In genomic region chr3:180335056-180335455, GRCh38 we compare ENCODE assay signal across 14 cellular contexts.
DNase-seq lines count a peak whose midpoint lies in the region; TF ChIP-seq lines count a peak whose summit lies in the region.
"Had no signal": no experiment of that assay in that cellular context is flagged by ENCODE, and none has a peak within 500 bp of the region (broad histone marks: within the 10 kb centered on the region; RNA-seq: fewer than 3 reads in every experiment).

No MANE protein-coding gene starts in this region.

- POLR2A ChIA-PET in HEK293T (lab: Yijun Ruan, JAX), result no interaction called here

- CTCF ChIA-PET in HEK293T (lab: Yijun Ruan, JAX), result no interaction called here

- H3K27ac ChIP-seq in effector memory CD4-positive, alpha-beta T cell (ENCODE audit: insufficient read depth, low read length, poor library complexity, severe bottlenecking), result no peak overlapping the region

- H3K4me1 ChIP-seq in effector memory CD4-positive, alpha-beta T cell (ENCODE audit: control insufficient read depth, insufficient read depth, low read length, poor library complexity, severe bottlenecking), result no peaks in the 10 kb centered on the region

- no peaks in the 10 kb centered on the region for H3K9me3 ChIP-seq in effector memory CD4-positive, alpha-beta T cell (ENCODE audit: control insufficient read depth, low read length)

- H3K36me3 ChIP-seq in effector memory CD4-positive, alpha-beta T cell (ENCODE audit: control insufficient read depth, insufficient read depth, low read length), result no peaks in the 10 kb centered on the region

- no peak overlapping the region for H3K4me3 ChIP-seq in effector memory CD4-positive, alpha-beta T cell (ENCODE audit: insufficient read depth, low read depth, low read length, poor library complexity, severe bottlenecking)

- no peaks in the 10 kb centered on the region for H3K27me3 ChIP-seq in effector memory CD4-positive, alpha-beta T cell (replicated peaks; ENCODE audit: control insufficient read depth, insufficient read depth, low read length, poor library complexity, severe bottlenecking)

- DNase-seq in Ammon's horn (ENCODE audit: low spot score) (peak; percentile 81), inferior parietal cortex (ENCODE audit: extremely low spot score) (peak; percentile 66), nucleus accumbens (lab: John Stamatoyannopoulos, UW) (peak in 36 of 56 donors; percentile 1 to 51 (median 18)), superior temporal gyrus (ENCODE audit: extremely low spot score) (peak; percentile 84), T1000 (lab: John Stamatoyannopoulos, UW) (no peak), HEK293T (ENCODE audit: extremely low spot score) (no peak)
- no peak for DNase-seq in effector memory CD4-positive, alpha-beta T cell
- DNase-seq: 8988T; ACHN; Calu3; CD4-positive, alpha-beta T cell; DMS 273 treated with DMSO at 0.1 percent for 48 hours; HCEC 1CT; IMR-90 had no signal

TF ChIP-seq in HEK293T, 16 proteins besides CTCF, POLR2A, EP300 and RAD21:
- TF ChIP-seq CTBP1 (IDR thresholded peaks at IDR 0.05; ENCODE audit: borderline replicate concordance) (no peak), L3MBTL2 (conservative IDR thresholded peaks at IDR 0.05) (no peak), TARDBP (IDR thresholded peaks at IDR 0.05) (no peak), PKNOX1 (IDR thresholded peaks at IDR 0.05) (no peak), ZNF384 (IDR thresholded peaks at IDR 0.05) (no peak), BHLHE40 (IDR thresholded peaks at IDR 0.05; ENCODE audit: borderline replicate concordance) (no peak), LEF1 (IDR thresholded peaks at IDR 0.05; ENCODE audit: borderline replicate concordance) (no peak), ARNT (IDR thresholded peaks at IDR 0.05) (no peak), FOXK2 (IDR thresholded peaks at IDR 0.05) (no peak), NFRKB (IDR thresholded peaks at IDR 0.05) (no peak), SP1 (IDR thresholded peaks at IDR 0.05) (no peak), FOXA1 (IDR thresholded peaks at IDR 0.05) (no peak), HDGF (IDR thresholded peaks at IDR 0.05; ENCODE audit: borderline replicate concordance) (no peak), ELF4 (IDR thresholded peaks at IDR 0.05) (no peak), SUZ12 (IDR thresholded peaks at IDR 0.05) (no peak), FOXM1 (IDR thresholded peaks at IDR 0.05; ENCODE audit: borderline replicate concordance) (no peak)

Comparison
In these comparisons a context has a peak if more than half of its experiments do, and no peak if none do; other contexts are left out.
1. DNase-seq: peak in Ammon's horn (single experiment), inferior parietal cortex (single experiment), nucleus accumbens (36 of 56) and superior temporal gyrus (single experiment); none in effector memory CD4-positive, alpha-beta T cell (0 of 3), T1000 (single experiment) and HEK293T (single experiment).